In the genomic region with DNA sequence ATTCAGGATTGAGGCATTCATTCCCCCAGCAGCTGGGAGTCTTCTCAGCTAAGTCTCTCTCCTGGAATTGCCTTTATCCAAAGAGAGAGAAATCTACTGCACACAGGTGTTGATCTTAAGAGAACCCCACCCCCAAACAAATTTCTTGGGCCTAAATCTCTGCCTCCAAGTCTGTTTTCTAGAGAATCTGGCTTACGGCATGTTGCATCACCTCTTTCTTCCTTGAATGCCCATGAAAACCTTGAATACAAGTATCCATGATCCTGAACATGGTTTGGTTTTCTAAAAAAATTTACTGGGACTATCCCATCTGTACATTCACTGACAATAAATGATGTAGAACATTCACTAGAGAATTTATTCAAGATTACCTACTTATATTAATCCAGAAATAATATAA, we compare ENCODE assay signal across 36 cellular contexts.
"Had no signal": no experiment of that assay in that cellular context is flagged by ENCODE, and none has a peak within 500 bp of the region (broad histone marks: within the 10 kb centered on the region; RNA-seq: fewer than 3 reads in every experiment).

No MANE protein-coding gene starts in this region.

- H3K4me2 ChIP-seq: KMS-11, SK-N-SH had no signal

- H3K4me3 ChIP-seq: Peyer's patch, SJSA1 had no signal

- H3K4me1 ChIP-seq: Peyer's patch, SJSA1 had no signal

- H3K9me3 ChIP-seq: Peyer's patch, SJSA1, SK-N-SH had no signal

- H3K4me3 Mint-ChIP-seq: activated CD8-positive, alpha-beta T cell treated with anti-CD3 and anti-CD28 coated beads for 36 hours; activated naive CD8-positive, alpha-beta T cell treated with anti-CD3 and anti-CD28 coated beads for 36 hours; activated T-cell treated with anti-CD3 and anti-CD28 coated beads, Interleukin-2, amount 50 U/mL, for 72 hours; activated T-helper 17 cell treated with anti-CD3 and anti-CD28 coated beads, Interleukin-2, amount 50 U/mL, for 72 hours; T-cell; T-helper 17 cell had no signal

- ATAC-seq: activated CD8-positive, alpha-beta T cell treated with anti-CD3 and anti-CD28 coated beads for 36 hours; activated T-cell treated with anti-CD3 and anti-CD28 coated beads, Interleukin-2, amount 50 U/mL, for 72 hours; activated T-helper 17 cell treated with anti-CD3 and anti-CD28 coated beads, Interleukin-2, amount 50 U/mL, for 72 hours; PC-3; T-cell; T-helper 17 cell had no signal

- H3K27ac ChIP-seq: brain microvascular endothelial cell, KMS-11, Peyer's patch, SJSA1, WERI-Rb-1 had no signal

- H3K36me3 ChIP-seq: brain microvascular endothelial cell, Peyer's patch, SJSA1, WERI-Rb-1 had no signal

- DNase-seq: activated CD4-positive, alpha-beta T cell treated with anti-CD3 and anti-CD28 coated beads for 1 hour; activated CD4-positive, alpha-beta T cell treated with anti-CD3 and anti-CD28 coated beads for 48 hours; activated CD4-positive, alpha-beta T cell treated with anti-CD3 and anti-CD28 coated beads, Interleukin-2, amount 50 U/mL, for 4 hours; activated CD4-positive, CD25-positive, alpha-beta regulatory T cell; activated CD8-positive, alpha-beta T cell treated with anti-CD3 and anti-CD28 coated beads for 36 hours; activated effector memory CD4-positive, alpha-beta T cell treated with anti-CD3 and anti-CD28 coated beads, Interleukin-2, amount 50 U/mL, for 16 hours; activated naive CD4-positive, alpha-beta T cell; activated naive CD4-positive, alpha-beta T cell treated with anti-CD3 and anti-CD28 coated beads, Interleukin-2, amount 50 U/mL, for 16 hours; activated naive CD8-positive, alpha-beta T cell treated with anti-CD3 and anti-CD28 coated beads for 36 hours; activated T-cell treated with anti-CD3 and anti-CD28 coated beads, Interleukin-2, amount 50 U/mL, for 1 hour; activated T-cell treated with anti-CD3 and anti-CD28 coated beads, Interleukin-2, amount 50 U/mL, for 72 hours; amniotic stem cell; aorta; brain microvascular endothelial cell; central memory CD4-positive, alpha-beta T cell; MM.1S; MV-4-11; NCI-H1092; NCI-H1436 treated with DMSO at 0.1 percent for 48 hours; NCI-H1694 treated with DMSO at 0.1 percent for 48 hours; NCI-H2029; NCI-H2171; NCI-H510A treated with DMSO at 0.1 percent for 48 hours; NCI-H526 treated with DMSO at 0.1 percent for 48 hours; NCI-H82; PC-3; Peyer's patch; RPMI8226; SHP77 treated with DMSO at 0.1 percent for 48 hours; SK-N-SH; T-cell; T-helper 17 cell; WERI-Rb-1 had no signal

- H3K36me3 Mint-ChIP-seq: activated naive CD8-positive, alpha-beta T cell treated with anti-CD3 and anti-CD28 coated beads for 36 hours; T-cell had no signal

- H3K27ac Mint-ChIP-seq: activated CD8-positive, alpha-beta T cell treated with anti-CD3 and anti-CD28 coated beads for 36 hours; activated naive CD8-positive, alpha-beta T cell treated with anti-CD3 and anti-CD28 coated beads for 36 hours; activated T-cell treated with anti-CD3 and anti-CD28 coated beads, Interleukin-2, amount 50 U/mL, for 72 hours; activated T-helper 17 cell treated with anti-CD3 and anti-CD28 coated beads, Interleukin-2, amount 50 U/mL, for 72 hours; T-cell; T-helper 17 cell had no signal

- H3K4me1 Mint-ChIP-seq: activated naive CD8-positive, alpha-beta T cell treated with anti-CD3 and anti-CD28 coated beads for 36 hours; activated T-helper 17 cell treated with anti-CD3 and anti-CD28 coated beads, Interleukin-2, amount 50 U/mL, for 72 hours; T-cell had no signal

- H3K9me3 Mint-ChIP-seq: activated CD8-positive, alpha-beta T cell treated with anti-CD3 and anti-CD28 coated beads for 36 hours; activated naive CD8-positive, alpha-beta T cell treated with anti-CD3 and anti-CD28 coated beads for 36 hours; activated T-cell treated with anti-CD3 and anti-CD28 coated beads, Interleukin-2, amount 50 U/mL, for 72 hours; activated T-helper 17 cell treated with anti-CD3 and anti-CD28 coated beads, Interleukin-2, amount 50 U/mL, for 72 hours; T-cell had no signal
